In genomic region chr17:28705728-28706334, GRCh38 we compare ENCODE assay signal across 16 cellular contexts. TPM values are rescaled to one million over a fixed set of nuclear protein-coding genes. Genes with fewer than 3 reads are reported as not detected.
A peak's percentile ranks its signal among the peaks of the same experiment; 100 is the strongest.
DNase-seq lines count a peak whose midpoint lies in the region; ATAC-seq, FAIRE-seq and TF ChIP-seq lines count a peak whose summit lies in the region.
"Had no signal": no experiment of that assay in that cellular context is flagged by ENCODE, and none has a peak within 500 bp of the region (broad histone marks: within the 10 kb centered on the region; RNA-seq: fewer than 3 reads in every experiment).

No MANE protein-coding gene starts in this region.

- H3K27ac ChIP-seq in HUES48 (ENCODE audit: low read depth, low read length): peak overlapping the region; percentile 36
- no peak overlapping the region for H3K27ac ChIP-seq in pancreas
- H3K27ac ChIP-seq in aorta (ENCODE audit: low read depth in 1 of 2, low read length in 2 of 2): no peak overlapping the region
- H3K27ac ChIP-seq: HL-60 had no signal

- no peaks in the 10 kb centered on the region for H3K4me1 ChIP-seq in HUES48 (ENCODE audit: control insufficient read depth, insufficient read depth, low read length)
- H3K4me1 ChIP-seq in pancreas: no peaks in the 10 kb centered on the region
- H3K4me1 ChIP-seq in aorta (ENCODE audit: control insufficient read depth in 1 of 2, insufficient read depth in 2 of 2, low read length in 2 of 2): no peaks in the 10 kb centered on the region

- no peak overlapping the region for H3K9ac ChIP-seq in HUES48 (ENCODE audit: low read depth, low read length)

- 72 to 74% methylated on average over 10 of the region's 10 CpGs for WGBS in pancreas, 2 donors
- WGBS in aorta, 2 donors: 66 to 70% methylated on average over 10 of the region's 10 CpGs

- in situ Hi-C loops in GM13977 (cut with MboI; ENCODE audit: low pct_unique_long_range_greater_than_20kb, low sequenced_read_pairs, unreplicated experiment): no loop called here

- H3K36me3 ChIP-seq in HUES48 (ENCODE audit: control insufficient read depth, insufficient read depth, low read length) (peaks cover 39% of the 10 kb centered on the region), pancreas (peaks cover 0 to 17% (median 14%) of the 10 kb centered on the region in 3 donors), aorta (ENCODE audit: control insufficient read depth in 1 of 2, insufficient read depth in 2 of 2, low read length in 1 of 2) (peaks cover 0 to 6% of the 10 kb centered on the region in 2 donors)

- intact Hi-C loops in pancreas (cut with DNase I): no loop called here
- intact Hi-C loops in aorta (cut with DNase I): no loop called here

- FAIRE-seq in pancreas (lab: Jason Lieb, UNC): no peak
- FAIRE-seq: RCC 7860 had no signal

- H3K9me3 ChIP-seq in HUES48 (ENCODE audit: control insufficient read depth, insufficient read depth, low read length) (no peaks in the 10 kb centered on the region), pancreas (no peaks in the 10 kb centered on the region), aorta (ENCODE audit: control insufficient read depth, low read length) (no peaks in the 10 kb centered on the region)
- H3K9me3 ChIP-seq: tibial nerve had no signal

- H3K27me3 ChIP-seq in HUES48 (ENCODE audit: control insufficient read depth, insufficient read depth, low read length) (no peaks in the 10 kb centered on the region), pancreas (no peaks in the 10 kb centered on the region), aorta (ENCODE audit: control insufficient read depth in 1 of 2, insufficient read depth in 2 of 2, low read length in 1 of 2) (no peaks in the 10 kb centered on the region)
- H3K27me3 ChIP-seq: tibial nerve had no signal

- no peak for ATAC-seq in pancreas
- ATAC-seq in aorta (ENCODE audit: low FRiP score): no peak

- TF ChIP-seq CTCF in pancreas (IDR thresholded peaks at IDR 0.05): no peak
- no peak for TF ChIP-seq CTCF in GM13977 (IDR thresholded peaks at IDR 0.05; ENCODE audit: extremely low read depth, insufficient read depth, missing control alignments)

- no peak overlapping the region for H3K4me3 ChIP-seq in HUES48 (ENCODE audit: low read depth, low read length)
- H3K4me3 ChIP-seq in pancreas: no peak overlapping the region
- H3K4me3 ChIP-seq in aorta (ENCODE audit: low read length in 2 of 2): no peak overlapping the region
- H3K4me3 ChIP-seq: tibial nerve had no signal

- DNase-seq in 8988T (peak; percentile 37), islet precursor cell (peak; percentile 55), pancreas (no peak), GM13977 (ENCODE audit: low spot score) (no peak), aorta (no peak)
- DNase-seq: activated B cell treated with CpG ODN at 0.5 μM for 24 hours, DND-41, erythroblast, head of caudate nucleus, NCI-H2029 treated with DMSO at 0.1 percent for 48 hours, retina, SW 1271 had no signal

RNA-seq across cellular contexts. Expression of gene PROCA1, which starts 5.9 kb away (rescaled TPM):
- total RNA-seq in pancreas (1 to 10 TPM in 1 of 6 donors, under 1 TPM in 5; 0.19 to 1.5 (median 0.33) TPM), aorta (1 to 10 TPM in 1 of 2 donors, under 1 TPM in 1; 0.78 to 6.6 TPM)
- polyA plus RNA-seq in pancreas (1 to 10 TPM; 2.0 to 3.1 TPM), aorta (1 to 10 TPM; 5.1 to 5.3 TPM)

RNA-seq across cellular contexts. Expression of gene RAB34, which starts 11.8 kb away (rescaled TPM):
- 10 to 100 TPM in 1 of 6 donors, 1 to 10 TPM in 4, under 1 TPM in 1; 0.94 to 10.6 (median 5.3) TPM for total RNA-seq in pancreas
- polyA plus RNA-seq in pancreas: 10 to 100 TPM; 11.7 to 17.7 TPM
- total RNA-seq in aorta: 100 to 1,000 TPM; 107 to 115 TPM
- 100 to 1,000 TPM; 133 to 303 TPM for polyA plus RNA-seq in aorta

RNA-seq across cellular contexts. Expression of gene RPL23A, which starts 14.0 kb away (rescaled TPM):
- 100 to 1,000 TPM; 551 to 988 (median 835) TPM for total RNA-seq in pancreas
- 100 to 1,000 TPM; 305 to 640 TPM for polyA plus RNA-seq in pancreas
- 1,000 to 10,000 TPM; 1,133 to 1,177 TPM for total RNA-seq in aorta
- 1,000 to 10,000 TPM; 1,641 to 1,888 TPM for polyA plus RNA-seq in aorta

RNA-seq across cellular contexts. Expression of gene TLCD1, which starts 20.2 kb away (rescaled TPM):
- total RNA-seq in pancreas (1 to 10 TPM; 3.7 to 6.4 (median 4.2) TPM), aorta (1 to 10 TPM in 1 of 2 donors, under 1 TPM in 1; 0.90 to 2.5 TPM)
- polyA plus RNA-seq in pancreas (10 to 100 TPM; 10.2 to 10.5 TPM), aorta (1 to 10 TPM in 1 of 2 donors, not detected in 1; 1.5 TPM)

RNA-seq across cellular contexts. Expression of gene NEK8, which starts 22.8 kb away (rescaled TPM):
- total RNA-seq in pancreas: 1 to 10 TPM; 2.5 to 5.8 (median 3.8) TPM
- 1 to 10 TPM; 8.4 to 9.7 TPM for polyA plus RNA-seq in pancreas
- total RNA-seq in aorta: 1 to 10 TPM; 1.6 to 4.5 TPM
- 1 to 10 TPM; 2.0 to 5.3 TPM for polyA plus RNA-seq in aorta

Comparison
In these comparisons a context has a peak if more than half of its experiments do, and no peak if none do; other contexts are left out.
1. DNase-seq: peak in 8988T (single experiment) and islet precursor cell (single experiment); none in pancreas (0 of 6), GM13977 (single experiment) and aorta (0 of 2).
2. RNA of gene RAB34, which starts 11.8 kb away (total RNA-seq): 107 to 115 TPM in aorta; 0.94 to 10.6 TPM in pancreas; every median in the first group is over 4 times any median in the second.